19 cellular contexts compared by ENCODE assay signal in genomic region chrX:17042046-17042445, GRCh38.
"Had no signal": no experiment of that assay in that cellular context is flagged by ENCODE, and none has a peak within 500 bp of the region (broad histone marks: within the 10 kb centered on the region; RNA-seq: fewer than 3 reads in every experiment).

No MANE protein-coding gene starts in this region.

- H3K9me3 Mint-ChIP-seq: dendritic cell treated with granulocyte-macrophage colony-stimulating factor and Interleukin-4, amounts not matched to agents 40 ng/mL and 50 ng/mL, for 4 days; effector memory CD8-positive, alpha-beta T cell; neural crest cell; type B pancreatic cell had no signal

- H3K27ac Mint-ChIP-seq: dendritic cell treated with granulocyte-macrophage colony-stimulating factor and Interleukin-4, amounts not matched to agents 40 ng/mL and 50 ng/mL, for 4 days; effector memory CD8-positive, alpha-beta T cell; naive thymus-derived CD8-positive, alpha-beta T cell; progenitor cell of endocrine pancreas; type B pancreatic cell had no signal

- H3K27me3 Mint-ChIP-seq: dendritic cell treated with granulocyte-macrophage colony-stimulating factor and Interleukin-4, amounts not matched to agents 40 ng/mL and 50 ng/mL, for 4 days; effector memory CD8-positive, alpha-beta T cell; naive thymus-derived CD8-positive, alpha-beta T cell had no signal

- FAIRE-seq: islet of Langerhans, small intestine had no signal

- H3K36me3 Mint-ChIP-seq: type B pancreatic cell had no signal

- DNase-seq: effector memory CD8-positive, alpha-beta T cell; foreskin melanocyte; head of caudate nucleus; hypothalamus; kidney glomerular epithelial cell; mesendoderm; naive thymus-derived CD8-positive, alpha-beta T cell; nucleus accumbens; ovary; right cardiac atrium; small intestine; stimulated activated CD4-positive, alpha-beta T cell treated with anti-CD3 and anti-CD28 coated beads, Interleukin-12 subunit alpha, Interleukin-12 subunit beta, amount 100 ng/mL, for 4 hours; stimulated activated naive CD4-positive, alpha-beta T cell; uterus had no signal

- H3K4me1 Mint-ChIP-seq: naive thymus-derived CD8-positive, alpha-beta T cell had no signal

- H3K4me3 Mint-ChIP-seq: dendritic cell treated with granulocyte-macrophage colony-stimulating factor and Interleukin-4, amounts not matched to agents 40 ng/mL and 50 ng/mL, for 4 days; effector memory CD8-positive, alpha-beta T cell; naive thymus-derived CD8-positive, alpha-beta T cell; neural crest cell; type B pancreatic cell had no signal
